13 cellular contexts compared by ENCODE assay signal in genomic region chr18:58205087-58205779, GRCh38.
DNase-seq lines count a peak whose midpoint lies in the region; ATAC-seq, FAIRE-seq and TF ChIP-seq lines count a peak whose summit lies in the region.
"Had no signal": no experiment of that assay in that cellular context is flagged by ENCODE, and none has a peak within 500 bp of the region (broad histone marks: within the 10 kb centered on the region; RNA-seq: fewer than 3 reads in every experiment).

No MANE protein-coding gene starts in this region.

- intact Hi-C loops in left cardiac atrium (cut with DNase I) (no loop called here), Caco-2 (cut with micrococcal nuclease; ENCODE audit: unreplicated experiment) (no loop called here)

- WGBS in gastroesophageal sphincter (ENCODE audit: low coverage in 1 of 2), 2 donors, result 41 to 44% methylated on average over 2 of the region's 2 CpGs

- FAIRE-seq in astrocyte (lab: Jason Lieb, UNC), result peak; percentile 13

- H3K4me1 Mint-ChIP-seq in astrocyte (ENCODE audit: low read depth, unreplicated experiment), result peaks cover 44% of the 10 kb centered on the region
- no peaks in the 10 kb centered on the region for H3K4me1 Mint-ChIP-seq in Caco-2 (ENCODE audit: low read depth, unreplicated experiment)

- H4K20me1 ChIP-seq in astrocyte (ENCODE audit: insufficient read depth, low read length), result no peaks in the 10 kb centered on the region

- H3K27ac Mint-ChIP-seq in astrocyte (ENCODE audit: unreplicated experiment) (peak overlapping the region; percentile 76), Caco-2 (ENCODE audit: unreplicated experiment) (no peak overlapping the region)

- ATAC-seq in left cardiac atrium, result peak; percentile 73 to 81
- ATAC-seq in gastroesophageal sphincter, result peak; percentile 59
- no peak for ATAC-seq in HG02938 (IDR thresholded peaks at IDR 0.05; ENCODE audit: unreplicated experiment)

- no peaks in the 10 kb centered on the region for H3K79me2 ChIP-seq in astrocyte (ENCODE audit: insufficient read depth, low read length)

- no peak for TF ChIP-seq EP300 in gastroesophageal sphincter (IDR thresholded peaks at IDR 0.05)

- H3K27me3 ChIP-seq in right atrium auricular region (no peaks in the 10 kb centered on the region), astrocyte (ENCODE audit: insufficient read depth, low read length) (no peaks in the 10 kb centered on the region), gastroesophageal sphincter (no peaks in the 10 kb centered on the region), Caco-2 (replicated peaks; ENCODE audit: control insufficient read depth, insufficient read depth, low read length) (no peaks in the 10 kb centered on the region)
- H3K27me3 ChIP-seq: BLaER1 treated with 17β-estradiol and CSF1 and Interleukin-3, amounts not matched to agents 10 nM and 100 nM had no signal

- no peaks in the 10 kb centered on the region for H3K9me3 Mint-ChIP-seq in astrocyte (ENCODE audit: unreplicated experiment)
- H3K9me3 Mint-ChIP-seq in Caco-2 (ENCODE audit: unreplicated experiment), result no peaks in the 10 kb centered on the region

- no peak for TF ChIP-seq POLR2A in gastroesophageal sphincter (IDR thresholded peaks at IDR 0.05)

- peak overlapping the region; percentile 37 for H3K4me3 Mint-ChIP-seq in astrocyte (ENCODE audit: unreplicated experiment)
- H3K4me3 Mint-ChIP-seq in Caco-2 (ENCODE audit: unreplicated experiment), result no peak overlapping the region

- TF ChIP-seq CTCF in right atrium auricular region (IDR thresholded peaks at IDR 0.05), result no peak
- no peak for TF ChIP-seq CTCF in astrocyte (IDR thresholded peaks at IDR 0.05; ENCODE audit: insufficient read depth, low read depth, low read length)
- TF ChIP-seq CTCF in gastroesophageal sphincter (IDR thresholded peaks at IDR 0.05), result no peak
- TF ChIP-seq CTCF in GM10248 (IDR thresholded peaks at IDR 0.05; ENCODE audit: control extremely low read depth, extremely low read depth, low read depth, missing control alignments), result no peak
- TF ChIP-seq CTCF in Caco-2 (IDR thresholded peaks at IDR 0.05; ENCODE audit: insufficient read depth in 1 of 2, low read depth in 1 of 2, low read length in 1 of 2, severe bottlenecking in 1 of 2, unreplicated experiment in 1 of 2), result no peak

- H3K9ac ChIP-seq in astrocyte (ENCODE audit: low read length), result peak overlapping the region; percentile 25
- H3K9ac ChIP-seq: BLaER1 treated with 17β-estradiol and CSF1 and Interleukin-3, amounts not matched to agents 10 nM and 100 nM had no signal

- no peak overlapping the region for H3K4me3 ChIP-seq in right atrium auricular region
- H3K4me3 ChIP-seq in astrocyte (ENCODE audit: insufficient read depth, low read depth, low read length), result no peak overlapping the region
- H3K4me3 ChIP-seq in gastroesophageal sphincter, result no peak overlapping the region
- H3K4me3 ChIP-seq in Caco-2 (ENCODE audit: low read depth, low read length), result no peak overlapping the region
- H3K4me3 ChIP-seq: BLaER1 treated with 17β-estradiol and CSF1 and Interleukin-3, amounts not matched to agents 10 nM and 100 nM; skin epidermis had no signal

- H3K27me3 Mint-ChIP-seq in astrocyte (ENCODE audit: low read depth, unreplicated experiment), result no peaks in the 10 kb centered on the region
- H3K27me3 Mint-ChIP-seq in Caco-2 (ENCODE audit: insufficient read depth, unreplicated experiment), result no peaks in the 10 kb centered on the region

- no peaks in the 10 kb centered on the region for H3K36me3 ChIP-seq in right atrium auricular region
- H3K36me3 ChIP-seq in astrocyte (ENCODE audit: insufficient read depth, low read length), result no peaks in the 10 kb centered on the region
- H3K36me3 ChIP-seq in gastroesophageal sphincter, result no peaks in the 10 kb centered on the region
- H3K36me3 ChIP-seq in Caco-2 (ENCODE audit: control insufficient read depth, insufficient read depth, low read length), result no peaks in the 10 kb centered on the region
- H3K36me3 ChIP-seq: BLaER1 treated with 17β-estradiol and CSF1 and Interleukin-3, amounts not matched to agents 10 nM and 100 nM had no signal

- POLR2A ChIA-PET in GM10248 (lab: Yijun Ruan, JAX), result no interaction called here
- POLR2A ChIA-PET in Caco-2 (lab: Charles Lee), result no interaction called here

- no peak overlapping the region for H2AFZ ChIP-seq in astrocyte (ENCODE audit: low read depth, low read length)

- no peak for DNase-seq in left cardiac atrium
- no peak for DNase-seq in right atrium auricular region (ENCODE audit: low spot score)
- DNase-seq in astrocyte (ENCODE audit: low read depth), result peak; percentile 87
- DNase-seq in SIG-M5 treated with dmso at 0.1 percent for 504 hours (lab: John Stamatoyannopoulos, UW; ENCODE audit: unreplicated experiment), result no peak
- DNase-seq in GM10248 (ENCODE audit: extremely low spot score), result no peak
- no peak for DNase-seq in Caco-2
- DNase-seq: aorta, midbrain, T-helper 9 cell had no signal

- no peaks in the 10 kb centered on the region for H3K36me3 Mint-ChIP-seq in astrocyte (ENCODE audit: low read depth, unreplicated experiment)
- peaks cover 11% of the 10 kb centered on the region for H3K36me3 Mint-ChIP-seq in Caco-2 (ENCODE audit: insufficient read depth, unreplicated experiment)

- H3K9me3 ChIP-seq in right atrium auricular region, result no peaks in the 10 kb centered on the region
- no peaks in the 10 kb centered on the region for H3K9me3 ChIP-seq in astrocyte (ENCODE audit: insufficient read depth, low read depth, low read length)
- no peaks in the 10 kb centered on the region for H3K9me3 ChIP-seq in gastroesophageal sphincter
- H3K9me3 ChIP-seq in Caco-2, result no peaks in the 10 kb centered on the region
- H3K9me3 ChIP-seq: BLaER1 treated with 17β-estradiol and CSF1 and Interleukin-3, amounts not matched to agents 10 nM and 100 nM had no signal

- BruUV-seq in Caco-2 (replicated peaks; lab: Mats Ljungman, UMichigan), result no TSS peak

- H3K4me2 ChIP-seq in astrocyte (ENCODE audit: low read length), result peak overlapping the region; percentile 49

- CTCF ChIA-PET in GM10248 (lab: Yijun Ruan, JAX), result interaction anchor here (0.6 to 1.0 kb wide), 2 partner anchors 14 to 22 kb away, joined by 3 read pairs; no protein-coding TSS in a partner anchor
- CTCF ChIA-PET in Caco-2 (lab: Charles Lee), result no interaction called here

- H3K27ac ChIP-seq in right atrium auricular region, result peak overlapping the region in 1 of 2 donors; percentile 37
- peak overlapping the region; percentile 44 for H3K27ac ChIP-seq in astrocyte (ENCODE audit: low read depth, low read length)
- peak overlapping the region; percentile 29 to 68 (median 56) for H3K27ac ChIP-seq in gastroesophageal sphincter
- H3K27ac ChIP-seq: BLaER1 treated with 17β-estradiol and CSF1 and Interleukin-3, amounts not matched to agents 10 nM and 100 nM; skin epidermis had no signal

- H3K4me1 ChIP-seq in right atrium auricular region (peaks cover 0 to 35% of the 10 kb centered on the region in 2 donors), astrocyte (ENCODE audit: insufficient read depth, low read length) (peaks cover 14% of the 10 kb centered on the region), gastroesophageal sphincter (peaks cover 2 to 58% (median 7%) of the 10 kb centered on the region in 3 donors), Caco-2 (no peaks in the 10 kb centered on the region)
